Comparison of ENCODE assay signal across 8 cellular contexts in the genomic region with DNA sequence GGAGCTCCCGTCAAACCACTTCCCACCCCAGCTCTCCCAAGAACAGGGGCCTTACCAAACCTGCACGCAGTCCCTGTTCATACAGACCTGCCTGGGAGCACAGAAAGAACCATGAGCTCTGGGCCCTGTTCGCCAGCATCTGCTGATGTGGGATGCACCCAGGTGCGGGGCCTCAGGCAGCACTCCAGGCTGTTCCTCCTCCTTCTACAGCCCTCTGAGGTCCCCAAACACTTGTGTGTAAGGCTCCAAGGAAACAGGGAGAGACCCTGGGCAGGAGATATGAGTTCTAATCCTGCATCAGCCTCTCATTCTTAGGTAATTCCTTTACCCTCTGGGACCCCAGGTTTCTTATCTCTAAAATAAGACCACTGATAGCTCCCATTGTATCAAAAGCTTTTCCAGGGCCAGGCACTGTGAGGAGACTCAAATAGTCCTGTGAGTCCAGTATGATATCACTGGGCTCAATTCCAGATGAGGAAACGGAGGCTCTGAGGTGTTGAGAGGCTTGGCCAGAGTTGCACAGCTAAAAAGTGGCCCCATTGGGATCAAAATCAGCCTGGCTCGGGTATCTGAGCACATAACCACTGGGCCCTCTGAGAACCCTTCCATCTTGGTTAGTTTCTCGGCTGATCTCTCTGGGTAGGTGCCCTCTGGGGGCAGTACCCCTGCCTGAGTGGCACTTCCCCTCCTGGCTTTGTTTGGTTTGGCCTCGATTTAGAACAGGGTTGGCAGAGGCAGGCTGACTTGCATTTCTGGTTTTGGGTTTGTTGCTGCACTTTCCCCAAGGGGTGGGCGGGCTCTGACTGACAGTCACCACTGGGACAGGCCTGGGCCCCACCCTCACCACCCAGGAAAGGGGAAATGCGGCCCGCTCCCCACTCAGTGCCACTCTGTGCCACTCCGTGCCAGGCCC.
DNase-seq lines count a peak whose midpoint lies in the region; ATAC-seq and TF ChIP-seq lines count a peak whose summit lies in the region.

No MANE protein-coding gene starts in this region.

- peaks cover 22% of the 10 kb centered on the region for H3K36me3 ChIP-seq in muscle layer of colon (ENCODE audit: insufficient read depth, low read length)

- POLR2A ChIA-PET in activated B cell treated with CpG ODN at 0.5 μM for 24 hours (lab: Charles Lee): interaction anchor here (0.7 to 5.1 kb wide), 15 partner anchors 9 to 1036 kb away, joined by 3 to 83 read pairs (median 7); partner anchors contain the start of genes ALAD, C9orf43, CDC26 and POLE3

- intact Hi-C loops in activated B cell treated with CpG ODN at 0.5 μM for 24 hours (cut with micrococcal nuclease): loop anchor here (1.0 to 2.0 kb wide), 7 partner anchors 15 to 429 kb away; partner anchors contain the start of genes C9orf43, FKBP15, POLE3 and SLC31A1

- no peaks in the 10 kb centered on the region for H3K9me3 ChIP-seq in muscle layer of colon (ENCODE audit: low read length)

- H3K27me3 ChIP-seq in HL-60 (ENCODE audit: insufficient read depth, poor library complexity, severe bottlenecking): no peaks in the 10 kb centered on the region
- no peaks in the 10 kb centered on the region for H3K27me3 ChIP-seq in muscle layer of colon (ENCODE audit: control insufficient read depth in 1 of 2, insufficient read depth in 2 of 2, low read length in 2 of 2)

- H3K4me3 Mint-ChIP-seq in activated B cell treated with CpG ODN at 0.5 μM for 24 hours (peak overlapping the region; percentile 79), chondrocyte (ENCODE audit: unreplicated experiment) (no peak overlapping the region)
- H3K4me3 Mint-ChIP-seq in stimulated activated effector memory CD8-positive, alpha-beta T cell treated with anti-CD3 and anti-CD28 coated beads, Interleukin-12 subunit alpha, Interleukin-12 subunit beta, amount 100 ng/mL, for 72 hours: peak overlapping the region; percentile 71

- peak in 1 of 2 experiments; percentile 95 for DNase-seq in HL-60 (ENCODE audit: low read depth in 1 of 2, low spot score in 1 of 2)
- DNase-seq in activated B cell treated with CpG ODN at 0.5 μM for 24 hours: peak; percentile 73
- DNase-seq in chondrocyte (ENCODE audit: low spot score): no peak
- DNase-seq in stimulated activated effector memory CD8-positive, alpha-beta T cell treated with anti-CD3 and anti-CD28 coated beads, Interleukin-12 subunit alpha, Interleukin-12 subunit beta, amount 100 ng/mL, for 72 hours (ENCODE audit: low spot score in 2 of 2): peak; percentile 49 to 78
- DNase-seq in HK-2 (ENCODE audit: unreplicated experiment): no peak
- no peak for DNase-seq in AG08395 (ENCODE audit: low spot score)

- peak overlapping the region; percentile 19 for H3K9ac ChIP-seq in muscle layer of colon (ENCODE audit: low read length)

- H3K27ac Mint-ChIP-seq in activated B cell treated with CpG ODN at 0.5 μM for 24 hours: peak overlapping the region; percentile 94
- peak overlapping the region; percentile 98 for H3K27ac Mint-ChIP-seq in chondrocyte (ENCODE audit: unreplicated experiment)
- peak overlapping the region; percentile 87 for H3K27ac Mint-ChIP-seq in stimulated activated effector memory CD8-positive, alpha-beta T cell treated with anti-CD3 and anti-CD28 coated beads, Interleukin-12 subunit alpha, Interleukin-12 subunit beta, amount 100 ng/mL, for 72 hours

- H3K36me3 Mint-ChIP-seq in activated B cell treated with CpG ODN at 0.5 μM for 24 hours (ENCODE audit: low read depth): peaks cover 25% of the 10 kb centered on the region
- H3K36me3 Mint-ChIP-seq in chondrocyte (ENCODE audit: low read depth): peaks cover 18% of the 10 kb centered on the region
- H3K36me3 Mint-ChIP-seq in stimulated activated effector memory CD8-positive, alpha-beta T cell treated with anti-CD3 and anti-CD28 coated beads, Interleukin-12 subunit alpha, Interleukin-12 subunit beta, amount 100 ng/mL, for 72 hours: peaks cover 65% of the 10 kb centered on the region

- CTCF ChIA-PET in activated B cell treated with CpG ODN at 0.5 μM for 24 hours (lab: Charles Lee): interaction anchor here (1.0 to 2.1 kb wide), 7 partner anchors 9 to 305 kb away, joined by 3 to 13 read pairs (median 6); partner anchors contain the start of genes C9orf43, CDC26 and POLE3

- TF ChIP-seq CTCF in HL-60 (IDR thresholded peaks at IDR 0.05; ENCODE audit: insufficient read depth, low read length) (peak; percentile 4), activated B cell treated with CpG ODN at 0.5 μM for 24 hours (IDR thresholded peaks at IDR 0.05) (no peak), chondrocyte (IDR thresholded peaks at IDR 0.05) (no peak)

- peaks cover 39% of the 10 kb centered on the region for H3K4me1 ChIP-seq in muscle layer of colon (ENCODE audit: insufficient read depth, low read length)

- H3K9me3 Mint-ChIP-seq in activated B cell treated with CpG ODN at 0.5 μM for 24 hours: no peaks in the 10 kb centered on the region
- H3K9me3 Mint-ChIP-seq in chondrocyte (ENCODE audit: low read depth): no peaks in the 10 kb centered on the region
- no peaks in the 10 kb centered on the region for H3K9me3 Mint-ChIP-seq in stimulated activated effector memory CD8-positive, alpha-beta T cell treated with anti-CD3 and anti-CD28 coated beads, Interleukin-12 subunit alpha, Interleukin-12 subunit beta, amount 100 ng/mL, for 72 hours

- H3K27ac ChIP-seq in HL-60 (replicated peaks): peak overlapping the region; percentile 51
- H3K27ac ChIP-seq in muscle layer of colon (ENCODE audit: low read depth, low read length): peak overlapping the region; percentile 54

- H3K4me1 Mint-ChIP-seq in activated B cell treated with CpG ODN at 0.5 μM for 24 hours (peaks cover 79% of the 10 kb centered on the region), chondrocyte (ENCODE audit: low read depth) (peaks cover 58% of the 10 kb centered on the region)
- peaks cover 94% of the 10 kb centered on the region for H3K4me1 Mint-ChIP-seq in stimulated activated effector memory CD8-positive, alpha-beta T cell treated with anti-CD3 and anti-CD28 coated beads, Interleukin-12 subunit alpha, Interleukin-12 subunit beta, amount 100 ng/mL, for 72 hours

- H3K27me3 Mint-ChIP-seq in activated B cell treated with CpG ODN at 0.5 μM for 24 hours (no peaks in the 10 kb centered on the region), chondrocyte (ENCODE audit: low read depth) (no peaks in the 10 kb centered on the region)

- no peak overlapping the region for H3K4me3 ChIP-seq in HL-60 (replicated peaks; ENCODE audit: insufficient read depth, low read length)
- H3K4me3 ChIP-seq in muscle layer of colon (ENCODE audit: low read depth in 1 of 2, low read length in 2 of 2): no peak overlapping the region

- peak; percentile 63 for ATAC-seq in activated B cell treated with CpG ODN at 0.5 μM for 24 hours (ENCODE audit: low read depth)
- ATAC-seq in stimulated activated effector memory CD8-positive, alpha-beta T cell treated with anti-CD3 and anti-CD28 coated beads, Interleukin-12 subunit alpha, Interleukin-12 subunit beta, amount 100 ng/mL, for 72 hours: peak; percentile 55
- no peak for ATAC-seq in HG03135 (IDR thresholded peaks at IDR 0.05; ENCODE audit: unreplicated experiment)

Comparison
In these comparisons a context has a peak if more than half of its experiments do, and no peak if none do; other contexts are left out.
1. DNase-seq: peak in activated B cell treated with CpG ODN at 0.5 μM for 24 hours (single experiment) and stimulated activated effector memory CD8-positive, alpha-beta T cell treated with anti-CD3 and anti-CD28 coated beads, Interleukin-12 subunit alpha, Interleukin-12 subunit beta, amount 100 ng/mL, for 72 hours (2 of 2); none in chondrocyte (single experiment), HK-2 (single experiment) and AG08395 (single experiment).
2. Peak in every context shown above with its lines, with median percentiles within 50 percentile points of each other: H3K27ac Mint-ChIP-seq.